In the genomic region with DNA sequence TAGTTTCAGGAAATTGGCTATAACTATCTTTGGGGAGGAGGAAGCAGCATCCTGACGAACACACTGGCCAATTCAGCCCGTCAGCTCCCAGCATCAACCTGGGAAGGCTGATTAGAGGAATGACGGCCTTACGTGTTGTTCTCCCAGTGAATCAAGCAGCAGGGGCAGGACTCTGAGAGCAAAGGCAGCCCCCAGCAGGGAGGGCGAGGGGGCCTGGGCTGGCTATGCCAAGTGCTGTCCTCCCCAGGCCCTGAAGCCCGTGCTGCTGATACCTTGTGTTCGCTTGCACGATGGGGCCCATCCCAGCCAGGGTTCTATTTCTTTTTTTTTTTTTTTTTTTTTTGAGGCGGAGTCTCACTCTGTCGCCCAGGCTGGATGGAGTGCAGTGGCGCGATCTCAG, we compare ENCODE assay signal across 1 cellular context.
TF ChIP-seq lines count a peak whose summit lies in the region.

No MANE protein-coding gene starts in this region.

TF ChIP-seq in H1, 55 proteins besides CTCF, POLR2A, EP300 and RAD21:
- no peak for TF ChIP-seq E2F6 (IDR thresholded peaks at IDR 0.05)
- TF ChIP-seq BCL11A (IDR thresholded peaks at IDR 0.05; ENCODE audit: low read depth in 2 of 2, low read length in 2 of 2), result no peak
- no peak for TF ChIP-seq EZH2 (IDR thresholded peaks at IDR 0.05; ENCODE audit: low read depth, low read length, severe bottlenecking)
- TF ChIP-seq POU5F1 (IDR thresholded peaks at IDR 0.05; ENCODE audit: low read depth, low read length), result no peak
- no peak for TF ChIP-seq HDAC2 (IDR thresholded peaks at IDR 0.05; ENCODE audit: borderline replicate concordance in 1 of 2, low read depth in 2 of 2, low read length in 2 of 2)
- no peak for TF ChIP-seq KDM5A (IDR thresholded peaks at IDR 0.05; ENCODE audit: low read length)
- no peak for TF ChIP-seq CHD1 (IDR thresholded peaks at IDR 0.05; ENCODE audit: low read depth, low read length)
- TF ChIP-seq RFX5 (IDR thresholded peaks at IDR 0.05; ENCODE audit: borderline replicate concordance, low read depth, low read length), result no peak
- no peak for TF ChIP-seq USF2 (IDR thresholded peaks at IDR 0.05; ENCODE audit: low read length)
- no peak for TF ChIP-seq CTBP2 (IDR thresholded peaks at IDR 0.05; ENCODE audit: borderline replicate concordance, insufficient read depth, insufficient read length, low read length)
- no peak for TF ChIP-seq FOSL1 (IDR thresholded peaks at IDR 0.05; ENCODE audit: insufficient read depth, low read depth, low read length)
- TF ChIP-seq TAF1 (IDR thresholded peaks at IDR 0.05; ENCODE audit: low read depth, low read length), result no peak
- TF ChIP-seq EGR1 (IDR thresholded peaks at IDR 0.05; ENCODE audit: borderline replicate concordance, low read depth, low read length), result no peak
- TF ChIP-seq RBBP5 (IDR thresholded peaks at IDR 0.05; ENCODE audit: borderline replicate concordance, low read depth, low read length), result no peak
- TF ChIP-seq GABPA (IDR thresholded peaks at IDR 0.05; ENCODE audit: borderline replicate concordance, insufficient read depth, low read length), result no peak
- no peak for TF ChIP-seq TBP (IDR thresholded peaks at IDR 0.05; ENCODE audit: low read depth, low read length)
- no peak for TF ChIP-seq ASH2L (IDR thresholded peaks at IDR 0.05; ENCODE audit: low read length)
